18 cellular contexts compared by ENCODE assay signal in the genomic region with DNA sequence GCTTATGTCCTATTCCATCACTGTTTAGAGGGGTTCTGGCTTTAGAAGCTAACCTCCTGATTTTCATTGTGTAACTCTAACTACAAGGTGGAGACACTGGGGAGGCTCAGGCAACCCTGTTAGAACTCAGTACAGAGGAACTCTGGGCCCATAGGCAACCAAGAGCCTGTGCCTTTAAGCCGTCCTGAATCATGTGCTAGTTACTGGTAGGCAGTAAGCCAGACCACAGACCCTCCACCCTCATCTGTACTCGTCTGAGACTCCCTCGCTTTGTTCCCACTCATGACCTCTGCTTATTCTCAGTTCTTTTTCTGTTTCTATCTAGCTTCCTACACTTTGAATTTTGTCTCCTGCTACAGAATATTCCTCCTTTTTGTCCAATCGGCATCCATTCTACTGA.
A peak's percentile ranks its signal among the peaks of the same experiment; 100 is the strongest.
DNase-seq lines count a peak whose midpoint lies in the region; ATAC-seq and TF ChIP-seq lines count a peak whose summit lies in the region.
"Had no signal": no experiment of that assay in that cellular context is flagged by ENCODE, and none has a peak within 500 bp of the region (broad histone marks: within the 10 kb centered on the region; RNA-seq: fewer than 3 reads in every experiment).

No MANE protein-coding gene starts in this region.

- no peaks in the 10 kb centered on the region for H3K9me3 Mint-ChIP-seq in stimulated activated naive CD8-positive, alpha-beta T cell treated with anti-CD3 and anti-CD28 coated beads, Interleukin-15, amount 100 ng/mL, for 72 hours

- no peak overlapping the region for H3K4me3 Mint-ChIP-seq in stimulated activated naive CD8-positive, alpha-beta T cell treated with anti-CD3 and anti-CD28 coated beads, Interleukin-15, amount 100 ng/mL, for 72 hours
- H3K4me3 Mint-ChIP-seq: T-helper 17 cell had no signal

- CTCF ChIA-PET in HEK293T (lab: Yijun Ruan, JAX) = no interaction called here

- H3K27me3 Mint-ChIP-seq in stimulated activated naive CD8-positive, alpha-beta T cell treated with anti-CD3 and anti-CD28 coated beads, Interleukin-15, amount 100 ng/mL, for 72 hours = no peaks in the 10 kb centered on the region
- H3K27me3 Mint-ChIP-seq: T-helper 17 cell had no signal

- H3K27ac Mint-ChIP-seq in stimulated activated naive CD8-positive, alpha-beta T cell treated with anti-CD3 and anti-CD28 coated beads, Interleukin-15, amount 100 ng/mL, for 72 hours = peak overlapping the region; percentile 61 to 72
- H3K27ac Mint-ChIP-seq: T-helper 17 cell had no signal

- no peak overlapping the region for H3K27ac ChIP-seq in coronary artery
- H3K27ac ChIP-seq: body of pancreas, gastroesophageal sphincter had no signal

- POLR2A ChIA-PET in HEK293T (lab: Yijun Ruan, JAX) = no interaction called here

- no peak for DNase-seq in stimulated activated naive CD8-positive, alpha-beta T cell treated with anti-CD3 and anti-CD28 coated beads, Interleukin-15, amount 100 ng/mL, for 72 hours
- no peak for DNase-seq in stimulated activated naive CD8-positive, alpha-beta T cell treated with anti-CD3 and anti-CD28 coated beads, Interleukin-15, Interleukin-2, amounts not matched to agents 100 U/mL and 50 U/mL, for 24 hours
- DNase-seq in amniotic epithelial cell (ENCODE audit: low read depth) = peak; percentile 90
- peak; percentile 32 for DNase-seq in kidney glomerular epithelial cell (lab: John Stamatoyannopoulos, UW)
- DNase-seq in coronary artery (ENCODE audit: low spot score) = no peak
- DNase-seq in HEK293T (ENCODE audit: extremely low spot score) = no peak
- no peak for DNase-seq in NCI-H187 (lab: John Stamatoyannopoulos, UW)
- DNase-seq in NK-92 treated with Interleukin-12 subunit alpha and Interleukin-12 subunit beta, amount 100 ng/mL, for 24 hours (lab: John Stamatoyannopoulos, UW) = no peak
- DNase-seq: activated CD4-positive, alpha-beta T cell treated with anti-CD3 and anti-CD28 coated beads, Interleukin-2, amount 50 U/mL, for 1 hour; effector memory CD4-positive, alpha-beta T cell; midbrain; NCI-H2029 treated with DMSO at 0.1 percent for 48 hours; NCI-H526; posterior cingulate gyrus; RPMI8226; T-helper 17 cell had no signal

- TF ChIP-seq CTCF in coronary artery (IDR thresholded peaks at IDR 0.05) = no peak

- H3K4me1 Mint-ChIP-seq in stimulated activated naive CD8-positive, alpha-beta T cell treated with anti-CD3 and anti-CD28 coated beads, Interleukin-15, amount 100 ng/mL, for 72 hours = peaks cover 17% of the 10 kb centered on the region

- H3K4me3 ChIP-seq in coronary artery = no peak overlapping the region
- H3K4me3 ChIP-seq: body of pancreas, gastroesophageal sphincter had no signal

- peak; percentile 70 for ATAC-seq in stimulated activated naive CD8-positive, alpha-beta T cell treated with anti-CD3 and anti-CD28 coated beads, Interleukin-15, amount 100 ng/mL, for 72 hours
- ATAC-seq in stimulated activated naive CD8-positive, alpha-beta T cell treated with anti-CD3 and anti-CD28 coated beads, Interleukin-15, Interleukin-2, amounts not matched to agents 100 U/mL and 50 U/mL, for 24 hours = no peak
- ATAC-seq: body of pancreas, gastroesophageal sphincter, T-helper 17 cell had no signal

TF ChIP-seq in HEK293T, 16 proteins besides CTCF, POLR2A, EP300 and RAD21:
- TF ChIP-seq SUZ12 (IDR thresholded peaks at IDR 0.05) (no peak), SP1 (IDR thresholded peaks at IDR 0.05) (no peak), TARDBP (IDR thresholded peaks at IDR 0.05) (no peak), ELF4 (IDR thresholded peaks at IDR 0.05) (no peak), HDGF (IDR thresholded peaks at IDR 0.05; ENCODE audit: borderline replicate concordance) (no peak), CTBP1 (IDR thresholded peaks at IDR 0.05; ENCODE audit: borderline replicate concordance) (no peak), BHLHE40 (IDR thresholded peaks at IDR 0.05; ENCODE audit: borderline replicate concordance) (no peak)

Comparison
In these comparisons a context has a peak if more than half of its experiments do, and no peak if none do; other contexts are left out.
1. DNase-seq: peak in amniotic epithelial cell (single experiment) and kidney glomerular epithelial cell (single experiment); none in stimulated activated naive CD8-positive, alpha-beta T cell treated with anti-CD3 and anti-CD28 coated beads, Interleukin-15, amount 100 ng/mL, for 72 hours (0 of 2), stimulated activated naive CD8-positive, alpha-beta T cell treated with anti-CD3 and anti-CD28 coated beads, Interleukin-15, Interleukin-2, amounts not matched to agents 100 U/mL and 50 U/mL, for 24 hours (single experiment), coronary artery (single experiment), HEK293T (single experiment), NCI-H187 (0 of 2) and NK-92 treated with Interleukin-12 subunit alpha and Interleukin-12 subunit beta, amount 100 ng/mL, for 24 hours (single experiment).